Comparison of ENCODE assay signal across 10 cellular contexts in the genomic region with DNA sequence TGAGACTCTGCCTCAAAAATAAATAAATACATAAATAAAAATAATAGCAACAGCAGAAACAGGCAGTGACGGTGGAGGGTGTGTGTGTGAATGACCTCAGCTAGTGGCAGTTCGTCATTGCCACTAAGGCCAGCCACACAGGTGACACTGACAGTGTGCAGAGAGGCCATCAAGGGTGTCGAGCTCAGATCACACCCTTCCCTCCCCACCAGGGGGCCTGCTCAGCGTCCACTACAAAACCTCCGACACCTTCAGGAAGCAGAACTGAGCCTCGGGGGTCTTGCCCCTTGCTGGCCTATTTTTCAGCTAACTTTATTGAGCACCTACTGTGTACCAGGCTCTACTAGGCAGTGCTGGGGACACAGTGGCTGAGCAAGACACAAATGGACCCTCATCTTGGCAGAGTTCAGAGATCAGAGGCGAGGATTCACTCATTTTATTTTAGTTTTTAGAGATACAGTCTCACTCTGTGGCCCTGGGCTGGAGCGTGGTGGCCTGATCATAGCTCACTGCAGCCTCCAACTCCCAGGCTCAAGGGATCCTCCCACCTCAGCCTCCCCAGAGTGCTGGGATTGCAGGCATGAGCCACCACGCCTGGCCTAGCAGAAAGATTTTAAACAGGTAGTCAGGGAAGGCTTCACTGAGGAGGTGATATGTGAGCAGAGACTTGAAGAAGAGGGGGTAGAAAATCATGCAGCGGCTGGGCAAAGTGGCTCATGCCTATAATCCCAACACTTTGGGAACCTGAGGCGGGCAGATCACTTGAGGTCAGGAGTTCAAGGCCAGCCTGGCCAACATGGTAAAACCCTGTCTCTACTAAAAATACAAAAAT. TPM values are rescaled to one million over a fixed set of nuclear protein-coding genes. Genes with fewer than 3 reads are reported as not detected.
A peak's percentile ranks its signal among the peaks of the same experiment; 100 is the strongest.
DNase-seq lines count a peak whose midpoint lies in the region; ATAC-seq, FAIRE-seq and TF ChIP-seq lines count a peak whose summit lies in the region.
"Had no signal": no experiment of that assay in that cellular context is flagged by ENCODE, and none has a peak within 500 bp of the region (broad histone marks: within the 10 kb centered on the region; RNA-seq: fewer than 3 reads in every experiment).

No MANE protein-coding gene starts in this region.

- H3K9me3 Mint-ChIP-seq in naive thymus-derived CD8-positive, alpha-beta T cell: no peaks in the 10 kb centered on the region
- H3K9me3 Mint-ChIP-seq: T-cell had no signal

- peak; percentile 70 for DNase-seq in GM10248 (ENCODE audit: extremely low spot score)
- peak; percentile 44 for DNase-seq in MM.1S
- no peak for DNase-seq in bronchial epithelial cell (ENCODE audit: low read depth)
- no peak for DNase-seq in naive thymus-derived CD8-positive, alpha-beta T cell
- no peak for DNase-seq in GF-D8 (lab: John Stamatoyannopoulos, UW)
- no peak for DNase-seq in NCI-H2107 (lab: John Stamatoyannopoulos, UW)
- no peak for DNase-seq in SKM-1 (lab: John Stamatoyannopoulos, UW; ENCODE audit: unreplicated experiment)
- DNase-seq in NCI-H345 treated with DMSO at 0.1 percent for 48 hours (lab: John Stamatoyannopoulos, UW; ENCODE audit: unreplicated experiment): no peak
- DNase-seq: effector CD8-positive, alpha-beta T cell had no signal

- no peak overlapping the region for H2AFZ ChIP-seq in MM.1S (ENCODE audit: low read length)

- H3K27ac ChIP-seq in MM.1S (ENCODE audit: low read length): no peak overlapping the region

- H3K36me3 ChIP-seq in MM.1S (replicated peaks; ENCODE audit: insufficient read depth, low read length) (no peaks in the 10 kb centered on the region), bronchial epithelial cell (ENCODE audit: control insufficient read depth, insufficient read depth, low read length) (no peaks in the 10 kb centered on the region)

- TF ChIP-seq CTCF in GM10248 (IDR thresholded peaks at IDR 0.05; ENCODE audit: control extremely low read depth, extremely low read depth, low read depth, missing control alignments) (peak; percentile 50), MM.1S (IDR thresholded peaks at IDR 0.05; ENCODE audit: low read length) (peak; percentile 57), bronchial epithelial cell (IDR thresholded peaks at IDR 0.05; ENCODE audit: insufficient read depth, low read length, severe bottlenecking) (peak; percentile 44)

- peaks cover 94% of the 10 kb centered on the region for H3K27me3 ChIP-seq in MM.1S (replicated peaks; ENCODE audit: insufficient read depth, low read length)
- H3K27me3 ChIP-seq in bronchial epithelial cell (ENCODE audit: control insufficient read depth, insufficient read depth, low read length): peaks cover 7% of the 10 kb centered on the region

- no peak for FAIRE-seq in bronchial epithelial cell (lab: Jason Lieb, UNC)

- H3F3A ChIP-seq in MM.1S (ENCODE audit: insufficient read depth, low read length): no peaks in the 10 kb centered on the region

- H4K20me1 ChIP-seq in MM.1S (ENCODE audit: insufficient read depth, low read length): no peaks in the 10 kb centered on the region

- peak; percentile 39 to 53 for ATAC-seq in naive thymus-derived CD8-positive, alpha-beta T cell
- ATAC-seq: T-cell had no signal

- POLR2A ChIA-PET in GM10248 (lab: Yijun Ruan, JAX): no interaction called here
- POLR2A ChIA-PET in naive thymus-derived CD8-positive, alpha-beta T cell (lab: Charles Lee): no interaction called here

- H3K79me2 ChIP-seq in MM.1S (ENCODE audit: low read length): no peaks in the 10 kb centered on the region

- H3K4me3 ChIP-seq in MM.1S (ENCODE audit: low read length) (no peak overlapping the region), bronchial epithelial cell (ENCODE audit: low read depth, low read length) (no peak overlapping the region)

- H3K27ac Mint-ChIP-seq in naive thymus-derived CD8-positive, alpha-beta T cell: no peak overlapping the region

- peaks cover 23 to 67% (median 35%) of the 10 kb centered on the region in 5 donors for H3K27me3 Mint-ChIP-seq in naive thymus-derived CD8-positive, alpha-beta T cell

- CTCF ChIA-PET in GM10248 (lab: Yijun Ruan, JAX): interaction anchor here (1.0 to 5.2 kb wide), 12 partner anchors 9 to 65 kb away, joined by 3 to 34 read pairs (median 6); no protein-coding TSS in a partner anchor

- no peaks in the 10 kb centered on the region for H3K9me3 ChIP-seq in MM.1S (replicated peaks; ENCODE audit: insufficient read depth, low read length)

- no peaks in the 10 kb centered on the region for H3K4me1 ChIP-seq in MM.1S (ENCODE audit: low read length)

- peaks cover 0 to 2% (median 2%) of the 10 kb centered on the region in 4 donors for H3K4me1 Mint-ChIP-seq in naive thymus-derived CD8-positive, alpha-beta T cell

- no peak overlapping the region for H3K4me2 ChIP-seq in MM.1S (ENCODE audit: low read depth, low read length)

- H3K36me3 Mint-ChIP-seq in naive thymus-derived CD8-positive, alpha-beta T cell: peaks cover 0 to 2% (median 0%) of the 10 kb centered on the region in 3 donors
- H3K36me3 Mint-ChIP-seq: T-cell had no signal

- no peaks in the 10 kb centered on the region for H3K9me2 ChIP-seq in MM.1S (replicated peaks; ENCODE audit: insufficient read depth, low read length)

- no peak overlapping the region for H3K4me3 Mint-ChIP-seq in naive thymus-derived CD8-positive, alpha-beta T cell
- H3K4me3 Mint-ChIP-seq: T-cell had no signal

- H3K9ac ChIP-seq in MM.1S (ENCODE audit: low read length): no peak overlapping the region

RNA-seq across cellular contexts. Expression of a gene that starts 30.3 kb away (rescaled TPM):
- under 0.01 TPM in 1 of 2 replicates, not detected in the other for total RNA-seq in bronchial epithelial cell
- total RNA-seq in naive thymus-derived CD8-positive, alpha-beta T cell: under 1 TPM; 0.60 to 0.68 TPM
- polyA plus RNA-seq in naive thymus-derived CD8-positive, alpha-beta T cell: not detected

RNA-seq across cellular contexts. Expression of a gene that starts 49.5 kb away (rescaled TPM):
- total RNA-seq in bronchial epithelial cell: 0.51 and 0.53 TPM in 2 replicates
- total RNA-seq in naive thymus-derived CD8-positive, alpha-beta T cell: 10 to 100 TPM; 19.1 to 20.7 TPM
- polyA plus RNA-seq in naive thymus-derived CD8-positive, alpha-beta T cell: 10 to 100 TPM in 2 of 3 donors, 1 to 10 TPM in 1; 5.6 to 16.5 (median 10.3) TPM

RNA-seq across cellular contexts. Expression of a gene that starts 50.0 kb away (rescaled TPM):
- total RNA-seq in bronchial epithelial cell: 0.38 and 1.1 TPM in 2 replicates
- not detected for total RNA-seq in naive thymus-derived CD8-positive, alpha-beta T cell
- not detected for polyA plus RNA-seq in naive thymus-derived CD8-positive, alpha-beta T cell

RNA-seq across cellular contexts. Expression of a gene that starts 54.8 kb away (rescaled TPM):
- under 0.01 TPM in 1 of 2 replicates, not detected in the other for total RNA-seq in bronchial epithelial cell
- total RNA-seq in naive thymus-derived CD8-positive, alpha-beta T cell: 1 to 10 TPM; 2.3 to 2.6 TPM
- under 1 TPM; 0.28 to 0.90 (median 0.30) TPM for polyA plus RNA-seq in naive thymus-derived CD8-positive, alpha-beta T cell

Comparison
In these comparisons a context has a peak if more than half of its experiments do, and no peak if none do; other contexts are left out.
1. DNase-seq: peak in GM10248 (single experiment) and MM.1S (single experiment); none in bronchial epithelial cell (single experiment), naive thymus-derived CD8-positive, alpha-beta T cell (0 of 10), GF-D8 (single experiment), NCI-H2107 (single experiment), SKM-1 (single experiment) and NCI-H345 treated with DMSO at 0.1 percent for 48 hours (single experiment).
2. RNA of a gene that starts 49.5 kb away (total RNA-seq): 19.1 to 20.7 TPM in naive thymus-derived CD8-positive, alpha-beta T cell; 0.51 to 0.53 TPM in bronchial epithelial cell; every median in the first group is over 10 times any median in the second.
3. Peak in every context shown above with its lines, with median percentiles within 50 percentile points of each other: CTCF ChIP-seq.